Comparison of ENCODE assay signal across 8 cellular contexts in genomic region chr9:111483862-111484563, GRCh38. TPM values are rescaled to one million over a fixed set of nuclear protein-coding genes. Genes with fewer than 3 reads are reported as not detected.
A peak's percentile ranks its signal among the peaks of the same experiment; 100 is the strongest.
DNase-seq lines count a peak whose midpoint lies in the region; ATAC-seq and TF ChIP-seq lines count a peak whose summit lies in the region.

A gene with protein sequence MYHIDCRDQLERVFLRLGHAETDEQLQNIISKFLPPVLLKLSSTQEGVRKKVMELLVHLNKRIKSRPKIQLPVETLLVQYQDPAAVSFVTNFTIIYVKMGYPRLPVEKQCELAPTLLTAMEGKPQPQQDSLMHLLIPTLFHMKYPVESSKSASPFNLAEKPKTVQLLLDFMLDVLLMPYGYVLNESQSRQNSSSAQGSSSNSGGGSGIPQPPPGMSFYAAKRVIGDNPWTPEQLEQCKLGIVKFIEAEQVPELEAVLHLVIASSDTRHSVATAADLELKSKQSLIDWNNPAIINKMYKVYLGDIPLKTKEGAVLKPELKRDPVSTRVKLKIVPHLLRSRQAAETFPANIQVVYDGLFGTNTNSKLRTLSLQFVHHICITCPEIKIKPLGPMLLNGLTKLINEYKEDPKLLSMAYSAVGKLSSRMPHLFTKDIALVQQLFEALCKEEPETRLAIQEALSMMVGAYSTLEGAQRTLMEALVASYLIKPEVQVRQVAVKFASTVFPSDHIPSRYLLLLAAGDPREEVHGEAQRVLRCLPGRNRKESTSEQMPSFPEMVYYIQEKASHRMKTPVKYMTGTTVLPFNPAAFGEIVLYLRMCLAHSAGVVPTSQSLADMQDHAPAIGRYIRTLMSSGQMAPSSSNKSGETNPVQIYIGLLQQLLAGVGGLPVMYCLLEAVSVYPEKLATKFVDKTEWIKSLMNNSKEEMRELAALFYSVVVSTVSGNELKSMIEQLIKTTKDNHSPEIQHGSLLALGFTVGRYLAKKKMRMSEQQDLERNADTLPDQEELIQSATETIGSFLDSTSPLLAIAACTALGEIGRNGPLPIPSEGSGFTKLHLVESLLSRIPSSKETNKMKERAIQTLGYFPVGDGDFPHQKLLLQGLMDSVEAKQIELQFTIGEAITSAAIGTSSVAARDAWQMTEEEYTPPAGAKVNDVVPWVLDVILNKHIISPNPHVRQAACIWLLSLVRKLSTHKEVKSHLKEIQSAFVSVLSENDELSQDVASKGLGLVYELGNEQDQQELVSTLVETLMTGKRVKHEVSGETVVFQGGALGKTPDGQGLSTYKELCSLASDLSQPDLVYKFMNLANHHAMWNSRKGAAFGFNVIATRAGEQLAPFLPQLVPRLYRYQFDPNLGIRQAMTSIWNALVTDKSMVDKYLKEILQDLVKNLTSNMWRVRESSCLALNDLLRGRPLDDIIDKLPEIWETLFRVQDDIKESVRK (N-terminal part only) (minus strand): TSS chr9:111484383. CDS start chr9:111472918, 11,465 bp downstream.

- no peaks in the 10 kb centered on the region for H3K36me3 ChIP-seq in A673 (ENCODE audit: insufficient read depth, low read length, poor library complexity, severe bottlenecking)

- H3K27ac ChIP-seq in A673 (ENCODE audit: low read depth, low read length, poor library complexity, severe bottlenecking) (peak within 1 kb of the TSS; percentile 98), coronary artery (peak within 1 kb of the TSS; percentile 95 to 98)

- TF ChIP-seq CTCF in A673 (conservative IDR thresholded peaks at IDR 0.05; ENCODE audit: low read depth, low read length) (no peak), coronary artery (IDR thresholded peaks at IDR 0.05) (no peak)

- H3K9me3 ChIP-seq in A673 (ENCODE audit: low read depth, low read length, poor library complexity, severe bottlenecking) = no peaks in the 10 kb centered on the region

- intact Hi-C loops in A673 (cut with micrococcal nuclease; ENCODE audit: unreplicated experiment) (loop anchor here (2.0 kb wide), 1 partner anchor 57 kb away; no protein-coding TSS in a partner anchor), left colon (cut with DNase I, micrococcal nuclease) (no loop called here)

- BruUV-seq in A673 (replicated peaks; lab: Mats Ljungman, UMichigan) = no TSS peak

- H3K27me3 ChIP-seq in A673 (replicated peaks; ENCODE audit: insufficient read depth, low read depth, low read length, poor library complexity) = no peaks in the 10 kb centered on the region

- ATAC-seq in GM18517 (IDR thresholded peaks at IDR 0.05; ENCODE audit: unreplicated experiment) = peak; percentile 56
- ATAC-seq in HG03025 (IDR thresholded peaks at IDR 0.05; ENCODE audit: low FRiP score, unreplicated experiment) = peak; percentile 60
- ATAC-seq in left colon = peak; percentile 79

- DNase-seq in A673 (ENCODE audit: low spot score) = peak; percentile 81
- peak; percentile 17 for DNase-seq in NCI-H446 treated with DMSO at 0.1 percent for 48 hours (lab: John Stamatoyannopoulos, UW)
- peak; percentile 78 for DNase-seq in activated CD4-positive, alpha-beta T cell treated with anti-CD3 and anti-CD28 coated beads for 48 hours
- DNase-seq in coronary artery (ENCODE audit: low spot score) = peak; percentile 86
- peak; percentile 82 for DNase-seq in left colon
- DNase-seq in stimulated activated CD4-positive, alpha-beta T cell treated with anti-CD3 and anti-CD28 coated beads, Interleukin-1b, Interleukin-23, amount 100 ng/mL, for 4 hours (ENCODE audit: low read depth in 2 of 2) = peak; percentile 54 to 61

- H3K4me1 ChIP-seq in A673 (ENCODE audit: insufficient read depth, low read length, poor library complexity, severe bottlenecking) = peaks cover 17% of the 10 kb centered on the region

- CTCF ChIA-PET in A673 (lab: Charles Lee) = no interaction called here

- POLR2A ChIA-PET in A673 (lab: Charles Lee; ENCODE audit: low non-redundant PET) = interaction anchor here (0.6 kb wide), 1 partner anchor 177 kb away, joined by 3 read pairs; the partner anchor contains the start of gene GNG10

- H3K4me3 ChIP-seq in A673 (ENCODE audit: low read depth, low read length, poor library complexity, severe bottlenecking) = peak within 1 kb of the TSS; percentile 100
- peak within 1 kb of the TSS; percentile 82 for H3K4me3 ChIP-seq in coronary artery

RNA-seq across cellular contexts. Expression of the gene that starts here (rescaled TPM):
- 116 and 124 TPM in 2 replicates for total RNA-seq in A673 (2021)
- 10 to 100 TPM; 79.5 to 89.4 TPM for total RNA-seq in left colon

Comparison
In these comparisons a context has a peak if more than half of its experiments do, and no peak if none do; other contexts are left out.
1. Peak in every context shown above with its lines: DNase-seq, ATAC-seq, H3K4me3 ChIP-seq and H3K27ac ChIP-seq.
2. DNase-seq: peak in every context shown above with its lines; median percentile 86 in coronary artery; 82 in left colon; 81 in A673; 78 in activated CD4-positive, alpha-beta T cell treated with anti-CD3 and anti-CD28 coated beads for 48 hours; 58 in stimulated activated CD4-positive, alpha-beta T cell treated with anti-CD3 and anti-CD28 coated beads, Interleukin-1b, Interleukin-23, amount 100 ng/mL, for 4 hours; 17 in NCI-H446 treated with DMSO at 0.1 percent for 48 hours.